Comparison of ENCODE assay signal across 8 cellular contexts in the genomic region with DNA sequence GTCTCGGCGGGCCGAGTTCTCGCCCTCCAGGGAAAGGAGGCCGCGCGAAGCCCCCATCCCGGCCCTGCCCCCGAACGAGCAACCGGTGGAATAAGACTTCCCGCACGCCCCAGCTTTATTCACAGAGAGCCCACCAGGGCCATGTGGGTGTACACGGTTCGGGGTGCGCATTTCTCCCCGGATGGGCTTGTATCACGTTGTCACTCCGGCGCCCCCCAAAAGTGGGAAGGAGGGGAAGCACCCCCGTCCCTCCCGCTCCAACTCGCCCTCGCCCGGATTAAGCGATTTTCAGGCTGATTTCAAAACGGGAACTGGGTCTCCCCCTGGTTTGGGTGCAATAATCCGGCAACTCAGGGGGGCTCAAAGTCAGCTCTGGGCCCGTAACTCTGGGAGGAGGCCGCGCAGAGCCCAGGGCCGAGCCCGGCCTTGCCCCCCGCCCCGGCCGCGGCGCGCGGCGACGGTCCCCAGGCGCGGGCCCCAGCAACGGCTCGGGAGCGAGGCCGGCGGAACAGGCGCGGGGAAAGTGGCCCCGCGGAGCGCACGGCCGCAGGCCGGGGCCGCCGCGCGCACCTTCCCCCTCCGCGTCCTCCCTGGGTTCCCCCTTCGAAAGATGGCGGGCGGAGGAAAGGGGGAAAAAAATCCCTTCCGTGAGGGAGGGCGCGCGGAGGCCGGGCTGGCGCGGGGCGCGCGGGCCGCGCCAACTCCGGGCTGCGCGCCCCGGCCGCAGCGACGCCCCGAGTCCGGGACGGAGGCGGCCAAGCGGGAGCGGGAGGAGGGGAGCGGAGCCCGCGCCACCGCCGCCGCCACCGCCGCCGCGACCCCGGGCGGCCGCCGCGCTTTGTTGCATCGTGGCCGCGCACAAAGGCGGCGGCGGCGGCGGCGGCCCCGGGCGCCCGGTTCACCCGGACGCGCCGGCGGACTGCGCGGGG. TPM values are rescaled to one million over a fixed set of nuclear protein-coding genes. Genes with fewer than 3 reads are reported as not detected.
A peak's percentile ranks its signal among the peaks of the same experiment; 100 is the strongest.
DNase-seq lines count a peak whose midpoint lies in the region; ATAC-seq and TF ChIP-seq lines count a peak whose summit lies in the region.

No MANE protein-coding gene starts in this region.

- intact Hi-C loops in activated B cell treated with CpG ODN at 0.5 μM for 24 hours (cut with micrococcal nuclease), result loop anchor here (5.0 to 10.0 kb wide), 6 partner anchors 112 to 1898 kb away; partner anchors contain the start of genes MRPS2, RXRA, SURF6 and UBAC1

- WGBS in suprapubic skin, result 0% methylated on average over 2 of the region's 125 CpGs

- H3K36me3 ChIP-seq in BJ (ENCODE audit: control insufficient read depth, insufficient read depth, low read length), result 0 out of 2 replicates have a peak, but pooled peaks cover 1% of the 10 kb centered on the region
- H3K36me3 ChIP-seq in duodenal mucosa (ENCODE audit: control insufficient read depth in 1 of 2, insufficient read depth in 2 of 2, low read length in 2 of 2), result peaks cover 0 to 9% of the 10 kb centered on the region in 2 donors
- H3K36me3 ChIP-seq in suprapubic skin, result no peaks in the 10 kb centered on the region

- H3K4me3 ChIP-seq in BJ (ENCODE audit: low read depth, low read length), result peak overlapping the region; percentile 74
- peak overlapping the region; percentile 67 to 76 for H3K4me3 ChIP-seq in duodenal mucosa (ENCODE audit: low read depth in 1 of 2, low read length in 2 of 2)
- H3K4me3 ChIP-seq in suprapubic skin, result peak overlapping the region; percentile 91

- H3K4me1 Mint-ChIP-seq in activated B cell treated with CpG ODN at 0.5 μM for 24 hours, result peaks cover 48% of the 10 kb centered on the region

- H3K27me3 ChIP-seq in BJ (ENCODE audit: control insufficient read depth, insufficient read depth, low read length), result peaks cover 14% of the 10 kb centered on the region
- H3K27me3 ChIP-seq in duodenal mucosa (ENCODE audit: control insufficient read depth in 1 of 2, insufficient read depth in 2 of 2, low read length in 2 of 2), result peaks cover 13 to 15% of the 10 kb centered on the region in 2 donors
- no peaks in the 10 kb centered on the region for H3K27me3 ChIP-seq in suprapubic skin

- TF ChIP-seq CTCF in BJ (IDR thresholded peaks at IDR 0.05; ENCODE audit: insufficient read depth, low read depth, low read length), result no peak
- no peak for TF ChIP-seq CTCF in activated B cell treated with CpG ODN at 0.5 μM for 24 hours (IDR thresholded peaks at IDR 0.05)
- TF ChIP-seq CTCF in suprapubic skin (IDR thresholded peaks at IDR 0.05), result no peak

- peaks cover 23 to 34% of the 10 kb centered on the region in 2 donors for H3K4me1 ChIP-seq in duodenal mucosa (ENCODE audit: control insufficient read depth in 1 of 2, insufficient read depth in 2 of 2, low read length in 2 of 2)
- peaks cover 53% of the 10 kb centered on the region for H3K4me1 ChIP-seq in suprapubic skin

- H3K27ac Mint-ChIP-seq in activated B cell treated with CpG ODN at 0.5 μM for 24 hours, result peak overlapping the region; percentile 61

- peaks cover 4% of the 10 kb centered on the region for H3K36me3 Mint-ChIP-seq in activated B cell treated with CpG ODN at 0.5 μM for 24 hours (ENCODE audit: low read depth)

- peak overlapping the region; percentile 65 to 77 for H3K9ac ChIP-seq in duodenal mucosa (ENCODE audit: low read depth in 1 of 2, low read length in 2 of 2)

- ATAC-seq in GM19025 (IDR thresholded peaks at IDR 0.05; ENCODE audit: low read depth, unreplicated experiment) (peak; percentile 19), HG03565 (IDR thresholded peaks at IDR 0.05; ENCODE audit: unreplicated experiment) (peak; percentile 21), activated B cell treated with CpG ODN at 0.5 μM for 24 hours (ENCODE audit: low read depth) (peak; percentile 2)

- POLR2A ChIA-PET in BJ (lab: Charles Lee), result no interaction called here
- POLR2A ChIA-PET in activated B cell treated with CpG ODN at 0.5 μM for 24 hours (lab: Charles Lee), result interaction anchor here (0.7 to 1.8 kb wide), 3 partner anchors 41 to 279 kb away, joined by 3 to 9 read pairs (median 3); no protein-coding TSS in a partner anchor

- DNase-seq in BJ (ENCODE audit: low read depth) (no peak), activated B cell treated with CpG ODN at 0.5 μM for 24 hours (peak; percentile 40), mesenteric fat pad (ENCODE audit: low spot score) (peak; percentile 89), suprapubic skin (ENCODE audit: low spot score in 2 of 2) (peak; percentile 75 to 79), HuH-7 (ENCODE audit: low spot score) (no peak)

- H3K27ac ChIP-seq in duodenal mucosa (ENCODE audit: low read depth, low read length) (peak overlapping the region; percentile 50), suprapubic skin (peak overlapping the region; percentile 82)

- no peaks in the 10 kb centered on the region for H3K9me3 Mint-ChIP-seq in activated B cell treated with CpG ODN at 0.5 μM for 24 hours

- CTCF ChIA-PET in BJ (lab: Yijun Ruan, JAX), result interaction anchor here (1.5 to 1.8 kb wide), 2 partner anchors 32 to 40 kb away, joined by 3 read pairs; no protein-coding TSS in a partner anchor
- CTCF ChIA-PET in activated B cell treated with CpG ODN at 0.5 μM for 24 hours (lab: Charles Lee), result no interaction called here

- no peak for TF ChIP-seq POLR2A in suprapubic skin (IDR thresholded peaks at IDR 0.05)

- TF ChIP-seq EP300 in suprapubic skin (IDR thresholded peaks at IDR 0.05), result no peak

- H3K27me3 Mint-ChIP-seq in activated B cell treated with CpG ODN at 0.5 μM for 24 hours, result peaks cover 10% of the 10 kb centered on the region

- H3K9me3 ChIP-seq in duodenal mucosa (ENCODE audit: control insufficient read depth in 1 of 2, low read length in 2 of 2) (no peaks in the 10 kb centered on the region), suprapubic skin (no peaks in the 10 kb centered on the region)

- H3K4me3 Mint-ChIP-seq in activated B cell treated with CpG ODN at 0.5 μM for 24 hours, result peak overlapping the region; percentile 85

RNA-seq across cellular contexts. Expression of gene BRD3, which starts 0.6 kb away (rescaled TPM):
- 5.1 and 6.6 TPM in 2 replicates for polyA plus RNA-seq in BJ (2011; rRNA removed)
- polyA minus RNA-seq in BJ (2011; rRNA and poly(A)+ RNA removed), result 10.6 and 14.8 TPM in 2 replicates
- total RNA-seq in activated B cell treated with CpG ODN at 0.5 μM for 24 hours (17.0 and 18.3 TPM in 2 replicates), mesenteric fat pad (28.6 TPM), suprapubic skin (10 to 100 TPM; 17.6 to 52.9 (median 29.0) TPM)

RNA-seq across cellular contexts. Expression of gene BRD3OS, which starts 41.9 kb away (rescaled TPM):
- polyA plus RNA-seq in BJ (2011; rRNA removed), result 16.4 and 23.5 TPM in 2 replicates
- polyA minus RNA-seq in BJ (2011; rRNA and poly(A)+ RNA removed), result 12.2 and 15.2 TPM in 2 replicates
- total RNA-seq in activated B cell treated with CpG ODN at 0.5 μM for 24 hours (17.3 and 19.3 TPM in 2 replicates), mesenteric fat pad (13.5 TPM), suprapubic skin (10 to 100 TPM in 1 of 4 donors, 1 to 10 TPM in 3; 6.2 to 10.4 (median 9.5) TPM)

Comparison
In these comparisons a context has a peak if more than half of its experiments do, and no peak if none do; other contexts are left out.
1. DNase-seq: peak in activated B cell treated with CpG ODN at 0.5 μM for 24 hours (single experiment), mesenteric fat pad (single experiment) and suprapubic skin (2 of 2); none in BJ (single experiment) and HuH-7 (single experiment).
2. Peak in every context shown above with its lines, with median percentiles within 50 percentile points of each other: H3K4me3 ChIP-seq and ATAC-seq.